3 cellular contexts compared by ENCODE assay signal in the genomic region with DNA sequence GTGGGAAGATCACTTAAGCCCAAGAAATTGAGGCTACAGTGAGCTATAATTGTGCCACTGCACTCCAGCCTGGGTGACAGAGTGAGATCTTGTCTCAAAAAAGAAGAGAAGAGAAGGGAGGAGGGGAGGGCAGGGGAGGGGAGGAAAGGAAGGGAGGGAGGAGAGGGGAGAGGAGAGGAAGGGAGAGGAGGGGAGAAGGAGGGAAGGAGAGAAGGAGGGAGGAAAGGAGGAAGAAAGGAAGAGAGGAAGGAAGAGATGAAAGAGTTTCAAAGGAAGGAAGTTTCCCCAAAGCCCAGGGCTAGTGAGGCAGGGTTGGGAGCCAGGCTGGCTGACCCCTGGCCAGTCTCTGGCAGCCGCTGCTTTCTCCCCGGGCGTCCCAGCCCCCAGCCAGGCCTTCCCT.
TF ChIP-seq lines count a peak whose summit lies in the region.

No MANE protein-coding gene starts in this region.

TF ChIP-seq in GM23338, 12 proteins besides CTCF, POLR2A, EP300 and RAD21 (continues in another document):
- TF ChIP-seq ZNF114 (CRISPR knock-in tag; IDR thresholded peaks at IDR 0.05) (no peak), STAT1 (IDR thresholded peaks at IDR 0.05; ENCODE audit: unreplicated experiment) (no peak), JUNB (IDR thresholded peaks at IDR 0.05; ENCODE audit: unreplicated experiment) (no peak), NANOG (IDR thresholded peaks at IDR 0.05; ENCODE audit: borderline replicate concordance) (no peak), EZH2phosphoT487 (IDR thresholded peaks at IDR 0.05; ENCODE audit: unreplicated experiment) (no peak)
- TF ChIP-seq, protein P1, sequence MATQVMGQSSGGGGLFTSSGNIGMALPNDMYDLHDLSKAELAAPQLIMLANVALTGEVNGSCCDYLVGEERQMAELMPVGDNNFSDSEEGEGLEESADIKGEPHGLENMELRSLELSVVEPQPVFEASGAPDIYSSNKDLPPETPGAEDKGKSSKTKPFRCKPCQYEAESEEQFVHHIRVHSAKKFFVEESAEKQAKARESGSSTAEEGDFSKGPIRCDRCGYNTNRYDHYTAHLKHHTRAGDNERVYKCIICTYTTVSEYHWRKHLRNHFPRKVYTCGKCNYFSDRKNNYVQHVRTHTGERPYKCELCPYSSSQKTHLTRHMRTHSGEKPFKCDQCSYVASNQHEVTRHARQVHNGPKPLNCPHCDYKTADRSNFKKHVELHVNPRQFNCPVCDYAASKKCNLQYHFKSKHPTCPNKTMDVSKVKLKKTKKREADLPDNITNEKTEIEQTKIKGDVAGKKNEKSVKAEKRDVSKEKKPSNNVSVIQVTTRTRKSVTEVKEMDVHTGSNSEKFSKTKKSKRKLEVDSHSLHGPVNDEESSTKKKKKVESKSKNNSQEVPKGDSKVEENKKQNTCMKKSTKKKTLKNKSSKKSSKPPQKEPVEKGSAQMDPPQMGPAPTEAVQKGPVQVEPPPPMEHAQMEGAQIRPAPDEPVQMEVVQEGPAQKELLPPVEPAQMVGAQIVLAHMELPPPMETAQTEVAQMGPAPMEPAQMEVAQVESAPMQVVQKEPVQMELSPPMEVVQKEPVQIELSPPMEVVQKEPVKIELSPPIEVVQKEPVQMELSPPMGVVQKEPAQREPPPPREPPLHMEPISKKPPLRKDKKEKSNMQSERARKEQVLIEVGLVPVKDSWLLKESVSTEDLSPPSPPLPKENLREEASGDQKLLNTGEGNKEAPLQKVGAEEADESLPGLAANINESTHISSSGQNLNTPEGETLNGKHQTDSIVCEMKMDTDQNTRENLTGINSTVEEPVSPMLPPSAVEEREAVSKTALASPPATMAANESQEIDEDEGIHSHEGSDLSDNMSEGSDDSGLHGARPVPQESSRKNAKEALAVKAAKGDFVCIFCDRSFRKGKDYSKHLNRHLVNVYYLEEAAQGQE (IDR thresholded peaks at IDR 0.05; ENCODE audit: unreplicated experiment): no peak

TF ChIP-seq in IMR-90, 13 proteins besides CTCF, POLR2A, EP300 and RAD21:
- no peak for TF ChIP-seq FOS (IDR thresholded peaks at IDR 0.05; ENCODE audit: low read depth, low read length)
- no peak for TF ChIP-seq NFE2L2 (IDR thresholded peaks at IDR 0.05; ENCODE audit: low read depth, low read length)
- no peak for TF ChIP-seq CEBPB (IDR thresholded peaks at IDR 0.05; ENCODE audit: low read depth, low read length)
- TF ChIP-seq MAZ (IDR thresholded peaks at IDR 0.05; ENCODE audit: borderline replicate concordance, low read depth, low read length): no peak

TF ChIP-seq in WTC11, 78 proteins besides CTCF, POLR2A, EP300 and RAD21:
- TF ChIP-seq NFATC4 (CRISPR knock-in tag; IDR thresholded peaks at IDR 0.05) (no peak), NR3C1 (CRISPR knock-in tag; conservative IDR thresholded peaks at IDR 0.05; ENCODE audit: low read depth) (no peak), ZNF121 (CRISPR knock-in tag; IDR thresholded peaks at IDR 0.05) (no peak), SMAD3 (CRISPR knock-in tag; IDR thresholded peaks at IDR 0.05; ENCODE audit: borderline replicate concordance) (no peak), ZNF396 (CRISPR knock-in tag; IDR thresholded peaks at IDR 0.05; ENCODE audit: borderline replicate concordance) (no peak), FOXJ3 (CRISPR knock-in tag; IDR thresholded peaks at IDR 0.05; ENCODE audit: borderline replicate concordance) (no peak), NR1H2 (CRISPR knock-in tag; IDR thresholded peaks at IDR 0.05) (no peak), SOX15 (CRISPR knock-in tag; IDR thresholded peaks at IDR 0.05) (no peak), RELA (CRISPR knock-in tag; IDR thresholded peaks at IDR 0.05; ENCODE audit: borderline replicate concordance) (no peak)
- TF ChIP-seq, protein P2, sequence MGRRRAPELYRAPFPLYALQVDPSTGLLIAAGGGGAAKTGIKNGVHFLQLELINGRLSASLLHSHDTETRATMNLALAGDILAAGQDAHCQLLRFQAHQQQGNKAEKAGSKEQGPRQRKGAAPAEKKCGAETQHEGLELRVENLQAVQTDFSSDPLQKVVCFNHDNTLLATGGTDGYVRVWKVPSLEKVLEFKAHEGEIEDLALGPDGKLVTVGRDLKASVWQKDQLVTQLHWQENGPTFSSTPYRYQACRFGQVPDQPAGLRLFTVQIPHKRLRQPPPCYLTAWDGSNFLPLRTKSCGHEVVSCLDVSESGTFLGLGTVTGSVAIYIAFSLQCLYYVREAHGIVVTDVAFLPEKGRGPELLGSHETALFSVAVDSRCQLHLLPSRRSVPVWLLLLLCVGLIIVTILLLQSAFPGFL (CRISPR knock-in tag; IDR thresholded peaks at IDR 0.05; ENCODE audit: borderline replicate concordance): no peak
- TF ChIP-seq, protein P3, sequence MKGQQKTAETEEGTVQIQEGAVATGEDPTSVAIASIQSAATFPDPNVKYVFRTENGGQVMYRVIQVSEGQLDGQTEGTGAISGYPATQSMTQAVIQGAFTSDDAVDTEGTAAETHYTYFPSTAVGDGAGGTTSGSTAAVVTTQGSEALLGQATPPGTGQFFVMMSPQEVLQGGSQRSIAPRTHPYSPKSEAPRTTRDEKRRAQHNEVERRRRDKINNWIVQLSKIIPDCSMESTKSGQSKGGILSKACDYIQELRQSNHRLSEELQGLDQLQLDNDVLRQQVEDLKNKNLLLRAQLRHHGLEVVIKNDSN (CRISPR knock-in tag; IDR thresholded peaks at IDR 0.05): no peak
- TF ChIP-seq, protein P4, sequence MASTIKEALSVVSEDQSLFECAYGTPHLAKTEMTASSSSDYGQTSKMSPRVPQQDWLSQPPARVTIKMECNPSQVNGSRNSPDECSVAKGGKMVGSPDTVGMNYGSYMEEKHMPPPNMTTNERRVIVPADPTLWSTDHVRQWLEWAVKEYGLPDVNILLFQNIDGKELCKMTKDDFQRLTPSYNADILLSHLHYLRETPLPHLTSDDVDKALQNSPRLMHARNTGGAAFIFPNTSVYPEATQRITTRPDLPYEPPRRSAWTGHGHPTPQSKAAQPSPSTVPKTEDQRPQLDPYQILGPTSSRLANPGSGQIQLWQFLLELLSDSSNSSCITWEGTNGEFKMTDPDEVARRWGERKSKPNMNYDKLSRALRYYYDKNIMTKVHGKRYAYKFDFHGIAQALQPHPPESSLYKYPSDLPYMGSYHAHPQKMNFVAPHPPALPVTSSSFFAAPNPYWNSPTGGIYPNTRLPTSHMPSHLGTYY (CRISPR knock-in tag; IDR thresholded peaks at IDR 0.05): no peak
- TF ChIP-seq, protein P5, sequence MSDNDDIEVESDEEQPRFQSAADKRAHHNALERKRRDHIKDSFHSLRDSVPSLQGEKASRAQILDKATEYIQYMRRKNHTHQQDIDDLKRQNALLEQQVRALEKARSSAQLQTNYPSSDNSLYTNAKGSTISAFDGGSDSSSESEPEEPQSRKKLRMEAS (CRISPR knock-in tag; IDR thresholded peaks at IDR 0.05): no peak
- TF ChIP-seq, protein P6, sequence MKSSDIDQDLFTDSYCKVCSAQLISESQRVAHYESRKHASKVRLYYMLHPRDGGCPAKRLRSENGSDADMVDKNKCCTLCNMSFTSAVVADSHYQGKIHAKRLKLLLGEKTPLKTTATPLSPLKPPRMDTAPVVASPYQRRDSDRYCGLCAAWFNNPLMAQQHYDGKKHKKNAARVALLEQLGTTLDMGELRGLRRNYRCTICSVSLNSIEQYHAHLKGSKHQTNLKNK (CRISPR knock-in tag; IDR thresholded peaks at IDR 0.05): no peak
- TF ChIP-seq, protein P7, sequence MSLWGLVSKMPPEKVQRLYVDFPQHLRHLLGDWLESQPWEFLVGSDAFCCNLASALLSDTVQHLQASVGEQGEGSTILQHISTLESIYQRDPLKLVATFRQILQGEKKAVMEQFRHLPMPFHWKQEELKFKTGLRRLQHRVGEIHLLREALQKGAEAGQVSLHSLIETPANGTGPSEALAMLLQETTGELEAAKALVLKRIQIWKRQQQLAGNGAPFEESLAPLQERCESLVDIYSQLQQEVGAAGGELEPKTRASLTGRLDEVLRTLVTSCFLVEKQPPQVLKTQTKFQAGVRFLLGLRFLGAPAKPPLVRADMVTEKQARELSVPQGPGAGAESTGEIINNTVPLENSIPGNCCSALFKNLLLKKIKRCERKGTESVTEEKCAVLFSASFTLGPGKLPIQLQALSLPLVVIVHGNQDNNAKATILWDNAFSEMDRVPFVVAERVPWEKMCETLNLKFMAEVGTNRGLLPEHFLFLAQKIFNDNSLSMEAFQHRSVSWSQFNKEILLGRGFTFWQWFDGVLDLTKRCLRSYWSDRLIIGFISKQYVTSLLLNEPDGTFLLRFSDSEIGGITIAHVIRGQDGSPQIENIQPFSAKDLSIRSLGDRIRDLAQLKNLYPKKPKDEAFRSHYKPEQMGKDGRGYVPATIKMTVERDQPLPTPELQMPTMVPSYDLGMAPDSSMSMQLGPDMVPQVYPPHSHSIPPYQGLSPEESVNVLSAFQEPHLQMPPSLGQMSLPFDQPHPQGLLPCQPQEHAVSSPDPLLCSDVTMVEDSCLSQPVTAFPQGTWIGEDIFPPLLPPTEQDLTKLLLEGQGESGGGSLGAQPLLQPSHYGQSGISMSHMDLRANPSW (CRISPR knock-in tag; conservative IDR thresholded peaks at IDR 0.05; ENCODE audit: low read depth): no peak
